In the genomic region with DNA sequence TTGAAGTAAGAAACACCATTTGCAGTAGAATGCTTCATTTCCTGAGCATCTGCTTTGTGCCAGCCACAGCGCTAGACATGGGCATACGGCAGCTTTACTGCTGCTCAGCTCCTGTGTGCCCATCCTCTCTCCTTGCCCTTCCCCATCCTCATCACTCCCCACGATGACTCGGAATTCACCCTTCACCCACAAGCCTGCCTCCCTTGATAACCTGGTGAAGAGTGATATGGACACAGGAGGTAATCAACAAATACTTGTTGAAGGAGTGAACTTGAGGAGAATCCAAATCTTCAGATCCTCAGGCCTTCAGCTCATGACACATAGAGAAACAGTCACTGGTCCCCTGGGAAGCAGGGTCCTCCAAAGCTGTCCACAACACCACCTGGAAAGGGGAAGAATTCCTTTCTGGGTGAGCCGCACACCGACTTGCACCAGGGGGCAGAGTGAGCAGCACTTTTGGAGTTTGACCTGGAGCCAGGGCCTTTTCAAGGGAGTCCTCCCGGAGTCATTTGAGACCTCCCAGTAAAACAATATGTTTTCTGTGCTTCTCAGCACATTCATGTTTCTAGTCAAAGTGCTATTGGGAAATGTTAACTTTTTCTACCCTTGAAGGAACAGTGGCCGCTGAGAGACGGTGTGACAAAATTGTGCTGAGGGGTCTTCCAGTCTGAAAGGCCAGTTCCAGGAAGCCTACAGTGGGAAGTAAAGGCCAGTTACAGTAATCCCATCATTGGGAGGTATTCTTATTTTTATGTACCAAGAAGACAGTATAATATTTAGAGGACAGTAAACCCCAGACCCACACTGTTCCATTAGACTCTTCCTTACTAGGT, we compare ENCODE assay signal across 8 cellular contexts.
DNase-seq lines count a peak whose midpoint lies in the region; ATAC-seq and TF ChIP-seq lines count a peak whose summit lies in the region.

No MANE protein-coding gene starts in this region.

- peaks cover 26% of the 10 kb centered on the region for H3K27me3 Mint-ChIP-seq in T-helper 2 cell treated with Interferon-gamma antibody and Interleukin-4, amounts not matched to agents 5 μg/mL and 100 μg/mL, for 36 hours (ENCODE audit: low read depth)

- POLR2A ChIA-PET in A673 (lab: Charles Lee; ENCODE audit: low non-redundant PET) = no interaction called here

- H3K4me1 ChIP-seq in A673 (ENCODE audit: insufficient read depth, low read length, poor library complexity, severe bottlenecking) (peaks cover 6% of the 10 kb centered on the region), osteoblast (ENCODE audit: insufficient read depth, low read length) (peaks cover 38% of the 10 kb centered on the region)

- H3K36me3 ChIP-seq in A673 (ENCODE audit: insufficient read depth, low read length, poor library complexity, severe bottlenecking) = no peaks in the 10 kb centered on the region
- H3K36me3 ChIP-seq in WERI-Rb-1 = no peaks in the 10 kb centered on the region
- H3K36me3 ChIP-seq in osteoblast (ENCODE audit: insufficient read depth, low read length) = no peaks in the 10 kb centered on the region

- peak overlapping the region; percentile 74 for H2AFZ ChIP-seq in osteoblast (ENCODE audit: low read length)

- H3K36me3 Mint-ChIP-seq in T-helper 2 cell treated with Interferon-gamma antibody and Interleukin-4, amounts not matched to agents 5 μg/mL and 100 μg/mL, for 36 hours (ENCODE audit: low read depth) = no peaks in the 10 kb centered on the region

- H4K20me1 ChIP-seq in osteoblast (ENCODE audit: insufficient read depth, low read length) = no peaks in the 10 kb centered on the region

- DNase-seq in A673 (ENCODE audit: low spot score) = peak; percentile 69
- DNase-seq in GDM1 (lab: John Stamatoyannopoulos, UW) = peak; percentile 34
- DNase-seq in NCI-H1105 (lab: John Stamatoyannopoulos, UW) = peak; percentile 39
- peak; percentile 78 for DNase-seq in WERI-Rb-1
- DNase-seq in fibroblast of the aortic adventitia (ENCODE audit: low read depth) = peak; percentile 92
- peak; percentile 96 for DNase-seq in osteoblast (ENCODE audit: insufficient read length, low spot score, missing footprints)
- no peak for DNase-seq in T-helper 2 cell treated with Interferon-gamma antibody and Interleukin-4, amounts not matched to agents 5 μg/mL and 100 μg/mL, for 36 hours (ENCODE audit: low spot score)

- H3K4me3 ChIP-seq in A673 (ENCODE audit: low read depth, low read length, poor library complexity, severe bottlenecking) = no peak overlapping the region
- no peak overlapping the region for H3K4me3 ChIP-seq in WERI-Rb-1 (ENCODE audit: low read depth, low read length)
- H3K4me3 ChIP-seq in fibroblast of the aortic adventitia (ENCODE audit: low read depth, low read length) = no peak overlapping the region
- no peak overlapping the region for H3K4me3 ChIP-seq in osteoblast (ENCODE audit: insufficient read depth, low read length)

- H3K27ac ChIP-seq in A673 (ENCODE audit: low read depth, low read length, poor library complexity, severe bottlenecking) (no peak overlapping the region), WERI-Rb-1 (no peak overlapping the region), osteoblast (ENCODE audit: low read depth, low read length) (peak overlapping the region; percentile 92)

- TF ChIP-seq CTCF in A673 (conservative IDR thresholded peaks at IDR 0.05; ENCODE audit: low read depth, low read length) = peak; percentile 72
- TF ChIP-seq CTCF in WERI-Rb-1 (IDR thresholded peaks at IDR 0.05; ENCODE audit: low read depth, low read length) = peak; percentile 80
- peak; percentile 80 for TF ChIP-seq CTCF in fibroblast of the aortic adventitia (IDR thresholded peaks at IDR 0.05; ENCODE audit: insufficient read depth, low read length)
- peak; percentile 88 for TF ChIP-seq CTCF in osteoblast (IDR thresholded peaks at IDR 0.05; ENCODE audit: extremely low read depth, low read depth, low read length)

- no peak overlapping the region for H3K27ac Mint-ChIP-seq in T-helper 2 cell treated with Interferon-gamma antibody and Interleukin-4, amounts not matched to agents 5 μg/mL and 100 μg/mL, for 36 hours

- ATAC-seq in HG02763 (IDR thresholded peaks at IDR 0.05; ENCODE audit: unreplicated experiment) = no peak

- H3K27me3 ChIP-seq in A673 (replicated peaks; ENCODE audit: insufficient read depth, low read depth, low read length, poor library complexity) (no peaks in the 10 kb centered on the region), WERI-Rb-1 (ENCODE audit: insufficient read depth, low read depth, severe bottlenecking) (no peaks in the 10 kb centered on the region), osteoblast (ENCODE audit: insufficient read depth, low read length) (no peaks in the 10 kb centered on the region)

- peaks cover 28% of the 10 kb centered on the region for H3K4me1 Mint-ChIP-seq in T-helper 2 cell treated with Interferon-gamma antibody and Interleukin-4, amounts not matched to agents 5 μg/mL and 100 μg/mL, for 36 hours (ENCODE audit: low read depth)

- H3K9me3 ChIP-seq in A673 (ENCODE audit: low read depth, low read length, poor library complexity, severe bottlenecking) (no peaks in the 10 kb centered on the region), WERI-Rb-1 (ENCODE audit: severe bottlenecking) (no peaks in the 10 kb centered on the region), osteoblast (ENCODE audit: low read depth, low read length) (no peaks in the 10 kb centered on the region)

- H3K4me2 ChIP-seq in osteoblast (ENCODE audit: insufficient read depth, low read length) = peak overlapping the region; percentile 47

- intact Hi-C loops in A673 (cut with micrococcal nuclease; ENCODE audit: unreplicated experiment) = loop anchor here (5.0 kb wide), 1 partner anchor 381 kb away; a partner anchor contains a TSS

- no TSS peak for BruUV-seq in A673 (replicated peaks; lab: Mats Ljungman, UMichigan)

- CTCF ChIA-PET in A673 (lab: Charles Lee) = interaction anchor here (1.0 kb wide), 1 partner anchor 383 kb away, joined by 4 read pairs; no protein-coding TSS in a partner anchor

- no peak overlapping the region for H3K4me3 Mint-ChIP-seq in T-helper 2 cell treated with Interferon-gamma antibody and Interleukin-4, amounts not matched to agents 5 μg/mL and 100 μg/mL, for 36 hours

- H3K79me2 ChIP-seq in osteoblast (ENCODE audit: insufficient read depth, low read length) = no peaks in the 10 kb centered on the region

- no peaks in the 10 kb centered on the region for H3K9me3 Mint-ChIP-seq in T-helper 2 cell treated with Interferon-gamma antibody and Interleukin-4, amounts not matched to agents 5 μg/mL and 100 μg/mL, for 36 hours
